ENCODE assay signal across 9 cellular contexts in the genomic region with DNA sequence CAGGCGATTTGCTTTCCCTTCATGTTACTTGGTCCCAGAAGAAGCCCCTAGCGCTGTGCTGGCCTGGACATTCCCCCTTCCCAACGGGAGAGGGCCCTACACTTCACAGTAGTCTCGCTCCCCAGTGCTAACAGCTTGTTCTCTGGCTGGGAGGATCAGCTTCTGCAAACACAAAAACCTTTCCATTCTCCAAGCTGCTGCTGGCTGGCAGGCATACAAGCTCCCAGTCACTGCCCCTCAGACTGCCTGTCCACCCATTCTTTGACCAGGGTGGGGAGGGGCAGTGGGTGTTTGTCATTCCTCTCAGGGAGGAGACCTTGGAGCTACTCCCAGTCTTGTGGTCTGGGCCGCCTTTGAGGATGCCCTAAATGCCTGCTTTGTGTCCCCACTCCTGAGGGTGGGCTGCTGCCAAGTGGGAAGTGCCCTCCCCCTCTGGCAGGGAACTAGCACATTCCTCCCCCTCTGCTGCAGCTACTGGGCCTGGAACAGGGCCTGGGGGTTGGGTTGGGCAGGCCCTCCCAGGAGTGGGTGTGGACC. TPM values are rescaled to one million over a fixed set of nuclear protein-coding genes. Genes with fewer than 3 reads are reported as not detected.
A peak's percentile ranks its signal among the peaks of the same experiment; 100 is the strongest.
DNase-seq lines count a peak whose midpoint lies in the region; ATAC-seq, FAIRE-seq and TF ChIP-seq lines count a peak whose summit lies in the region.
"Had no signal": no experiment of that assay in that cellular context is flagged by ENCODE, and none has a peak within 500 bp of the region (broad histone marks: within the 10 kb centered on the region; RNA-seq: fewer than 3 reads in every experiment).

No MANE protein-coding gene starts in this region.

- ATAC-seq in HepG2, result peak; percentile 87

- 0 out of 2 replicates have a peak overlapping the region, but pooled peaks have one; percentile 29 for H3K4me2 ChIP-seq in HepG2 (ENCODE audit: low read depth, low read length)

- H3K4me3 ChIP-seq in HepG2 (replicated peaks in 1 of 3; ENCODE audit: insufficient read depth in 1 of 3, low read depth in 2 of 3, low read length in 3 of 3) (no peak overlapping the region), vagina (no peak overlapping the region)
- H3K4me3 ChIP-seq: ascending aorta had no signal

- no peak overlapping the region for H2AFZ ChIP-seq in HepG2 (ENCODE audit: low read length)

- CTCF ChIA-PET in HepG2 (lab: Yijun Ruan, JAX; ENCODE audit: low intra/inter-chr PET ratio, low total read pairs), result interaction anchor here (1.7 to 3.9 kb wide), 4 partner anchors 45 to 169 kb away, joined by 5 to 28 read pairs (median 14); no protein-coding TSS in a partner anchor

- 8% methylated on average over 5 of the region's 5 CpGs for WGBS in HepG2 (ENCODE audit: low lambda C conversion rate)

- POLR2A ChIA-PET in HepG2 (lab: Yijun Ruan, JAX), result interaction anchor here (0.8 to 1.9 kb wide), 4 partner anchors 11 to 168 kb away, joined by 3 to 10 read pairs (median 3); no protein-coding TSS in a partner anchor

- TF ChIP-seq RAD21 in HepG2 (CRISPR knock-in tag; IDR thresholded peaks at IDR 0.05), result peak; percentile 25; the same call in 1 of the 2 replicates

- DNase-seq in NCI-H82 (lab: John Stamatoyannopoulos, UW) (peak; percentile 23), NCI-H82 treated with DMSO at 0.1 percent for 48 hours (lab: John Stamatoyannopoulos, UW; ENCODE audit: unreplicated experiment) (no peak), dedifferentiated amniotic fluid mesenchymal stem cell (ENCODE audit: extremely low spot score) (peak; percentile 69), HepG2 (ENCODE audit: low spot score) (peak; percentile 83), vagina (ENCODE audit: extremely low spot score in 2 of 2) (no peak), T-helper 2 cell (no peak), DMS114 treated with DMSO at 0.1 percent for 48 hours (lab: John Stamatoyannopoulos, UW; ENCODE audit: unreplicated experiment) (no peak), CD1c-positive myeloid dendritic cell (ENCODE audit: extremely low spot score) (no peak)

- H3K4me1 ChIP-seq in HepG2 (ENCODE audit: insufficient read depth, low read length) (peaks cover 23% of the 10 kb centered on the region), vagina (peaks cover 25% of the 10 kb centered on the region)

- H3K27ac ChIP-seq in HepG2 (ENCODE audit: extremely low read length, insufficient read depth, low read length) (no peak overlapping the region), vagina (peak overlapping the region; percentile 19)
- H3K27ac ChIP-seq: ascending aorta had no signal

- BruUV-seq in HepG2 (replicated peaks; lab: Mats Ljungman, UMichigan), result no TSS peak

- H3K9me3 ChIP-seq in HepG2 (ENCODE audit: low read length) (no peaks in the 10 kb centered on the region), vagina (no peaks in the 10 kb centered on the region)
- H3K9me3 ChIP-seq: ascending aorta had no signal

- peak; percentile 56 for TF ChIP-seq CTCF in HepG2 (CRISPR knock-in tag; IDR thresholded peaks at IDR 0.05)
- no peak for TF ChIP-seq CTCF in vagina (IDR thresholded peaks at IDR 0.05)

- TF ChIP-seq EP300 in HepG2 (IDR thresholded peaks at IDR 0.05; ENCODE audit: low read depth in 2 of 2, low read length in 2 of 2) (peak in 1 of 2 experiments; percentile 10; a peak in 1 of 4 replicates), HepG2 (CRISPR knock-in tag; IDR thresholded peaks at IDR 0.05; ENCODE audit: borderline replicate concordance) (no peak)

- in situ Hi-C loops in HepG2 (cut with HindIII; ENCODE audit: extremely low pct_ligation_motif_present, low pct_unique_long_range_greater_than_20kb), result loop anchor here (5.0 kb wide), 1 partner anchor 70 kb away; no protein-coding TSS in a partner anchor

- H3K79me2 ChIP-seq in HepG2 (ENCODE audit: insufficient read depth, low read length), result no peaks in the 10 kb centered on the region

- peak; percentile 55 for FAIRE-seq in HepG2 (lab: Jason Lieb, UNC)

- no peaks in the 10 kb centered on the region; the same call in 1 of the 2 replicates for H4K20me1 ChIP-seq in HepG2 (ENCODE audit: insufficient read depth, low read length)

- peaks cover 0 to 28% of the 10 kb centered on the region in 2 experiments; a peak in 2 of 5 replicates for H3K27me3 ChIP-seq in HepG2 (ENCODE audit: control insufficient read depth in 1 of 2, insufficient read depth in 2 of 2, low read length in 2 of 2)
- no peaks in the 10 kb centered on the region for H3K27me3 ChIP-seq in vagina
- H3K27me3 ChIP-seq: ascending aorta had no signal

- TF ChIP-seq POLR2A in HepG2 (IDR thresholded peaks at IDR 0.05; ENCODE audit: insufficient read depth in 1 of 2, low read depth in 2 of 2, low read length in 2 of 2), result no peak
- no peak for TF ChIP-seq POLR2A in vagina (IDR thresholded peaks at IDR 0.05)

- no peak overlapping the region for H3K9ac ChIP-seq in HepG2 (ENCODE audit: insufficient read depth, low read depth, low read length)

- no peaks in the 10 kb centered on the region for H3K36me3 ChIP-seq in HepG2 (replicated peaks in 1 of 2; ENCODE audit: control insufficient read depth in 1 of 2, insufficient read depth in 2 of 2, low read length in 2 of 2)
- no peaks in the 10 kb centered on the region for H3K36me3 ChIP-seq in vagina
- H3K36me3 ChIP-seq: ascending aorta had no signal

- intact Hi-C loops in HepG2 (cut with micrococcal nuclease; ENCODE audit: unreplicated experiment) (loop anchor here (1.0 to 10.0 kb wide), 4 partner anchors 9 to 167 kb away; no protein-coding TSS in a partner anchor), vagina (cut with DNase I) (loop anchor here (5.0 kb wide), 1 partner anchor 50 kb away; no protein-coding TSS in a partner anchor)

RNA-seq across cellular contexts. Expression of a gene that starts 20.8 kb away (rescaled TPM):
- 0.51 and 0.60 TPM in 2 replicates for total RNA-seq in HepG2 (2016; rRNA removed; fragmentation: Illumina TruSeq; extraction: Trizol)
- total RNA-seq in HepG2 (2016; cell fraction: cytosol; rRNA removed; fragmentation: Illumina TruSeq; extraction: Trizol; ENCODE audit: low read depth), result 3.5 and 4.0 TPM in 2 replicates
- total RNA-seq in HepG2 (2016; cell fraction: insoluble cytoplasmic fraction; rRNA removed; fragmentation: Illumina TruSeq; extraction: Trizol), result 0.64 and 0.91 TPM in 2 replicates
- 2.4 and 2.5 TPM in 2 replicates for total RNA-seq in HepG2 (2016; cell fraction: membrane; rRNA removed; fragmentation: Illumina TruSeq; extraction: Trizol)
- total RNA-seq in HepG2 (2016; cell fraction: nucleus; rRNA removed; fragmentation: Illumina TruSeq; extraction: Trizol), result 0.47 TPM in 1 of 2 replicates, not detected in the other
- 0.08 TPM in 1 of 2 replicates, not detected in the other for polyA plus RNA-seq in HepG2 (2011; rRNA removed)
- 0.07 TPM in 1 of 2 replicates, not detected in the other for polyA plus RNA-seq in HepG2 (2011; cell fraction: cytosol; rRNA removed)
- not detected in 2 replicates for polyA plus RNA-seq in HepG2 (2011; cell fraction: nucleus; rRNA removed)
- not detected in 2 replicates for polyA plus RNA-seq in HepG2 (2012)
- 5.9 and 6.4 TPM in 2 replicates for polyA plus RNA-seq in HepG2 (2016; cell fraction: cytosol; fragmentation: Illumina TruSeq; extraction: Trizol; ENCODE audit: low read depth)
- polyA plus RNA-seq in HepG2 (2016; cell fraction: insoluble cytoplasmic fraction; fragmentation: Illumina TruSeq; extraction: Trizol; ENCODE audit: low read depth), result 0.51 and 0.62 TPM in 2 replicates
- 3.4 and 3.8 TPM in 2 replicates for polyA plus RNA-seq in HepG2 (2016; cell fraction: membrane; fragmentation: Illumina TruSeq; extraction: Trizol; ENCODE audit: low read depth)
- polyA plus RNA-seq in HepG2 (2016; cell fraction: nucleus; fragmentation: Illumina TruSeq; extraction: Trizol; ENCODE audit: insufficient read depth, low read depth), result 0.77 TPM in 1 of 2 replicates, not detected in the other
- polyA minus RNA-seq in HepG2 (2011; rRNA and poly(A)+ RNA removed; ENCODE audit: low replicate concordance), result not detected in 2 replicates
- polyA minus RNA-seq in HepG2 (2011; cell fraction: cytosol; rRNA and poly(A)+ RNA removed), result not detected in 2 replicates
- not detected in 2 replicates for polyA minus RNA-seq in HepG2 (2011; cell fraction: nucleus; rRNA and poly(A)+ RNA removed)
- not detected for total RNA-seq in vagina
- total RNA-seq: ascending aorta had no signal

RNA-seq across cellular contexts. Expression of a gene that starts 43.4 kb away (rescaled TPM):
- total RNA-seq in HepG2 (2016; rRNA removed; fragmentation: Illumina TruSeq; extraction: Trizol) (not detected in 2 replicates), vagina (not detected)
- not detected in 2 replicates for total RNA-seq in HepG2 (2016; cell fraction: cytosol; rRNA removed; fragmentation: Illumina TruSeq; extraction: Trizol; ENCODE audit: low read depth)
- total RNA-seq in HepG2 (2016; cell fraction: insoluble cytoplasmic fraction; rRNA removed; fragmentation: Illumina TruSeq; extraction: Trizol), result not detected in 2 replicates
- total RNA-seq in HepG2 (2016; cell fraction: membrane; rRNA removed; fragmentation: Illumina TruSeq; extraction: Trizol), result not detected in 2 replicates
- not detected in 2 replicates for total RNA-seq in HepG2 (2016; cell fraction: nucleus; rRNA removed; fragmentation: Illumina TruSeq; extraction: Trizol)
- not detected in 2 replicates for polyA plus RNA-seq in HepG2 (2011; rRNA removed)
- polyA plus RNA-seq in HepG2 (2011; cell fraction: cytosol; rRNA removed), result not detected in 2 replicates
- 0.09 TPM in 1 of 2 replicates, not detected in the other for polyA plus RNA-seq in HepG2 (2011; cell fraction: nucleus; rRNA removed)
- not detected in 2 replicates for polyA plus RNA-seq in HepG2 (2012)
- polyA plus RNA-seq in HepG2 (2016; cell fraction: cytosol; fragmentation: Illumina TruSeq; extraction: Trizol; ENCODE audit: low read depth), result not detected in 2 replicates
- polyA plus RNA-seq in HepG2 (2016; cell fraction: insoluble cytoplasmic fraction; fragmentation: Illumina TruSeq; extraction: Trizol; ENCODE audit: low read depth), result not detected in 2 replicates
- not detected in 2 replicates for polyA plus RNA-seq in HepG2 (2016; cell fraction: membrane; fragmentation: Illumina TruSeq; extraction: Trizol; ENCODE audit: low read depth)
- not detected in 2 replicates for polyA plus RNA-seq in HepG2 (2016; cell fraction: nucleus; fragmentation: Illumina TruSeq; extraction: Trizol; ENCODE audit: insufficient read depth, low read depth)
- 0.94 TPM in 1 of 2 replicates, not detected in the other for polyA minus RNA-seq in HepG2 (2011; rRNA and poly(A)+ RNA removed; ENCODE audit: low replicate concordance)
- polyA minus RNA-seq in HepG2 (2011; cell fraction: cytosol; rRNA and poly(A)+ RNA removed), result not detected in 2 replicates
- not detected in 2 replicates for polyA minus RNA-seq in HepG2 (2011; cell fraction: nucleus; rRNA and poly(A)+ RNA removed)
- total RNA-seq: ascending aorta had no signal

RNA-seq across cellular contexts. Expression of a gene that starts 43.6 kb away (rescaled TPM):
- 3.7 and 3.9 TPM in 2 replicates for total RNA-seq in HepG2 (2016; rRNA removed; fragmentation: Illumina TruSeq; extraction: Trizol)
- 0.53 and 0.61 TPM in 2 replicates for total RNA-seq in HepG2 (2016; cell fraction: cytosol; rRNA removed; fragmentation: Illumina TruSeq; extraction: Trizol; ENCODE audit: low read depth)
- total RNA-seq in HepG2 (2016; cell fraction: insoluble cytoplasmic fraction; rRNA removed; fragmentation: Illumina TruSeq; extraction: Trizol), result 3.0 and 4.0 TPM in 2 replicates
- total RNA-seq in HepG2 (2016; cell fraction: membrane; rRNA removed; fragmentation: Illumina TruSeq; extraction: Trizol), result 2.0 and 2.3 TPM in 2 replicates
- total RNA-seq in HepG2 (2016; cell fraction: nucleus; rRNA removed; fragmentation: Illumina TruSeq; extraction: Trizol), result 3.2 and 4.3 TPM in 2 replicates
- polyA plus RNA-seq in HepG2 (2011; rRNA removed), result 6.4 and 9.4 TPM in 2 replicates
- 3.7 TPM in 2 replicates for polyA plus RNA-seq in HepG2 (2011; cell fraction: cytosol; rRNA removed)
- polyA plus RNA-seq in HepG2 (2011; cell fraction: nucleus; rRNA removed), result 12.8 and 13.5 TPM in 2 replicates
- polyA plus RNA-seq in HepG2 (2012), result 5.3 and 7.6 TPM in 2 replicates
- polyA plus RNA-seq in HepG2 (2016; cell fraction: cytosol; fragmentation: Illumina TruSeq; extraction: Trizol; ENCODE audit: low read depth), result 0.29 and 0.57 TPM in 2 replicates
- 4.5 and 5.0 TPM in 2 replicates for polyA plus RNA-seq in HepG2 (2016; cell fraction: insoluble cytoplasmic fraction; fragmentation: Illumina TruSeq; extraction: Trizol; ENCODE audit: low read depth)
- polyA plus RNA-seq in HepG2 (2016; cell fraction: membrane; fragmentation: Illumina TruSeq; extraction: Trizol; ENCODE audit: low read depth), result 1.0 and 1.4 TPM in 2 replicates
- polyA plus RNA-seq in HepG2 (2016; cell fraction: nucleus; fragmentation: Illumina TruSeq; extraction: Trizol; ENCODE audit: insufficient read depth, low read depth), result 9.8 TPM in 2 replicates
- 4.3 and 4.8 TPM in 2 replicates for polyA minus RNA-seq in HepG2 (2011; rRNA and poly(A)+ RNA removed; ENCODE audit: low replicate concordance)
- 2.4 and 3.4 TPM in 2 replicates for polyA minus RNA-seq in HepG2 (2011; cell fraction: cytosol; rRNA and poly(A)+ RNA removed)
- 2.9 and 3.3 TPM in 2 replicates for polyA minus RNA-seq in HepG2 (2011; cell fraction: nucleus; rRNA and poly(A)+ RNA removed)
- 9.3 TPM for total RNA-seq in vagina

Comparison
In these comparisons a context has a peak if more than half of its experiments do, and no peak if none do; other contexts are left out.
1. DNase-seq: peak in NCI-H82 (single experiment), dedifferentiated amniotic fluid mesenchymal stem cell (single experiment) and HepG2 (single experiment); none in NCI-H82 treated with DMSO at 0.1 percent for 48 hours (single experiment), vagina (0 of 2), T-helper 2 cell (0 of 5), DMS114 treated with DMSO at 0.1 percent for 48 hours (single experiment) and CD1c-positive myeloid dendritic cell (single experiment).